Comparison of ENCODE assay signal across 19 cellular contexts in the genomic region with DNA sequence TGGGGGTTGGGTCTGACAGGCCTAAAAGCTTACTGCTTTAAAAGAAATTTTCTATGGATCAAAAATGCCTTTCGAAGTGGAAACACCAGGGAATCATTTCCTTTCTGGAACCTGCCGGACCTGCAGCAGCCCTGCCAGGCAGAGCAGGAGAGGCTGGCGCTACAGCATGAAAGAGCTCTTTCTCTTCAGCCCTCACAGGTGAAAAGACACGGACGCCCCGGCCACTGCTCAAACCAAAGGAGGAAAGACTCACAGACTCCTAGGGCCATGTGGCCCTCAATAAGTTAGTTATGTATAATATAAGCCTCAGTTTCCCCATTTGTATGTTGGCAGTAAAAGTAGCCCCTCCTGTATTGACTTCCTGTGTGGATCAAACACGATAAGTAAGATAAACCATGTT. TPM values are rescaled to one million over a fixed set of nuclear protein-coding genes. Genes with fewer than 3 reads are reported as not detected.
"Had no signal": no experiment of that assay in that cellular context is flagged by ENCODE, and none has a peak within 500 bp of the region (broad histone marks: within the 10 kb centered on the region; RNA-seq: fewer than 3 reads in every experiment).

No MANE protein-coding gene starts in this region.

- H3K27ac Mint-ChIP-seq: memory B cell; natural killer cell treated with Interleukin-12 subunit alpha and Interleukin-12 subunit beta and Interleukin-15 and Interleukin-18, amount 100 ng/mL, for 72 hours had no signal

- H3K9me2 ChIP-seq: SK-N-SH had no signal

- H3K4me3 Mint-ChIP-seq: activated CD4-positive, alpha-beta memory T cell treated with anti-CD3 and anti-CD28 coated beads for 36 hours; memory B cell; natural killer cell treated with Interleukin-12 subunit alpha and Interleukin-12 subunit beta and Interleukin-15 and Interleukin-18, amount 100 ng/mL, for 72 hours had no signal

- H3K27me3 Mint-ChIP-seq: activated CD4-positive, alpha-beta memory T cell treated with anti-CD3 and anti-CD28 coated beads for 36 hours; activated CD4-positive, alpha-beta T cell treated with anti-CD3 and anti-CD28 coated beads for 36 hours; memory B cell; natural killer cell treated with Interleukin-12 subunit alpha and Interleukin-12 subunit beta and Interleukin-15 and Interleukin-18, amount 100 ng/mL, for 72 hours had no signal

- DNase-seq: activated CD4-positive, alpha-beta memory T cell treated with anti-CD3 and anti-CD28 coated beads for 36 hours; activated CD4-positive, alpha-beta T cell treated with anti-CD3 and anti-CD28 coated beads for 36 hours; activated CD8-positive, alpha-beta memory T cell treated with anti-CD3 and anti-CD28 coated beads, Interleukin-2, amount 50 U/mL, for 4 hours; activated gamma-delta T cell treated with Interleukin-2 at 50 U/mL for 16 hours; activated T-cell treated with anti-CD3 and anti-CD28 coated beads, Interleukin-2, amount 50 U/mL, for 72 hours; adrenal gland; dorsolateral prefrontal cortex; hypothalamus; left ventricle myocardium inferior; mucosa of descending colon; sigmoid colon; SK-N-SH; spleen; WERI-Rb-1 had no signal

- H3K27me3 ChIP-seq: adrenal gland, cardiac muscle cell, dorsolateral prefrontal cortex, sigmoid colon, spleen had no signal

- H3K27ac ChIP-seq: adrenal gland, cardiac muscle cell, dorsolateral prefrontal cortex, left ventricle myocardium inferior, spleen, WERI-Rb-1 had no signal

- H3K9me3 Mint-ChIP-seq: activated CD4-positive, alpha-beta memory T cell treated with anti-CD3 and anti-CD28 coated beads for 36 hours; activated T-cell treated with anti-CD3 and anti-CD28 coated beads, Interleukin-2, amount 50 U/mL, for 72 hours; memory B cell; natural killer cell treated with Interleukin-12 subunit alpha and Interleukin-12 subunit beta and Interleukin-15 and Interleukin-18, amount 100 ng/mL, for 72 hours had no signal

- H3K36me3 ChIP-seq: adrenal gland, cardiac muscle cell, left ventricle myocardium inferior, sigmoid colon, WERI-Rb-1 had no signal

- H3K9me3 ChIP-seq: adrenal gland, left ventricle myocardium inferior, mucosa of descending colon, sigmoid colon, SK-N-SH, spleen had no signal

- H3K4me1 ChIP-seq: adrenal gland had no signal

- ATAC-seq: activated CD4-positive, alpha-beta T cell treated with anti-CD3 and anti-CD28 coated beads for 36 hours; activated T-cell treated with anti-CD3 and anti-CD28 coated beads, Interleukin-2, amount 50 U/mL, for 72 hours; esophagus mucosa; mucosa of descending colon; natural killer cell treated with Interleukin-12 subunit alpha and Interleukin-12 subunit beta and Interleukin-15 and Interleukin-18, amount 100 ng/mL, for 72 hours had no signal

- H3K4me3 ChIP-seq: adrenal gland, cardiac muscle cell, dorsolateral prefrontal cortex, left ventricle myocardium inferior, mucosa of descending colon, sigmoid colon, spleen had no signal

- H3K4me2 ChIP-seq: SK-N-SH had no signal

- H3K36me3 Mint-ChIP-seq: activated CD4-positive, alpha-beta memory T cell treated with anti-CD3 and anti-CD28 coated beads for 36 hours; natural killer cell treated with Interleukin-12 subunit alpha and Interleukin-12 subunit beta and Interleukin-15 and Interleukin-18, amount 100 ng/mL, for 72 hours had no signal

RNA-seq across cellular contexts. Expression of a gene that starts 8.3 kb away (rescaled TPM):
- total RNA-seq: cardiac muscle cell, kidney epithelial cell had no signal
- polyA plus RNA-seq: cardiac muscle cell had no signal
